Comparison of ENCODE assay signal across 26 cellular contexts in genomic region chr1:64527191-64527590, GRCh38. TPM values are rescaled to one million over a fixed set of nuclear protein-coding genes. Genes with fewer than 3 reads are reported as not detected.
A peak's percentile ranks its signal among the peaks of the same experiment; 100 is the strongest.
DNase-seq lines count a peak whose midpoint lies in the region; ATAC-seq and TF ChIP-seq lines count a peak whose summit lies in the region.
"Had no signal": no experiment of that assay in that cellular context is flagged by ENCODE, and none has a peak within 500 bp of the region (broad histone marks: within the 10 kb centered on the region; RNA-seq: fewer than 3 reads in every experiment).

No MANE protein-coding gene starts in this region.

- H3K4me3 Mint-ChIP-seq in CD8-positive, alpha-beta T cell, result peak overlapping the region; percentile 36
- H3K4me3 Mint-ChIP-seq in brain (peak overlapping the region in 1 of 5 experiments; percentile 33), nephron progenitor cell (peak overlapping the region; percentile 1)
- H3K4me3 Mint-ChIP-seq: CD14-positive monocyte had no signal

- intact Hi-C loops in CD8-positive, alpha-beta T cell (cut with DNase I, micrococcal nuclease), result no loop called here

- peaks cover 6% of the 10 kb centered on the region for H3K4me1 ChIP-seq in CD8-positive, alpha-beta T cell (ENCODE audit: insufficient read depth, low read length)
- no peaks in the 10 kb centered on the region for H3K4me1 ChIP-seq in SJCRH30

- peak; percentile 64 for ATAC-seq in CD8-positive, alpha-beta T cell
- ATAC-seq in GM19455 (IDR thresholded peaks at IDR 0.05; ENCODE audit: unreplicated experiment), result no peak
- no peak for ATAC-seq in HG03135 (IDR thresholded peaks at IDR 0.05; ENCODE audit: unreplicated experiment)
- no peak for ATAC-seq in HG03442 (IDR thresholded peaks at IDR 0.05; ENCODE audit: unreplicated experiment)
- ATAC-seq: HCT116, heart right ventricle, SK-N-SH treated with all-trans-retinoic acid at 6 μM for 48 hours had no signal

- CTCF ChIA-PET in CD8-positive, alpha-beta T cell (lab: Charles Lee), result no interaction called here

- no peak overlapping the region for H3K27ac ChIP-seq in CD8-positive, alpha-beta T cell (ENCODE audit: low read depth, low read length)
- H3K27ac ChIP-seq in SJCRH30, result no peak overlapping the region
- H3K27ac ChIP-seq: epithelial cell of prostate, KMS-11, left lung, RWPE1 had no signal

- peaks cover 3% of the 10 kb centered on the region for H3K27me3 Mint-ChIP-seq in CD8-positive, alpha-beta T cell (ENCODE audit: low read depth)
- H3K27me3 Mint-ChIP-seq in brain (no peaks in the 10 kb centered on the region), nephron progenitor cell (ENCODE audit: low read depth, poor library complexity) (no peaks in the 10 kb centered on the region)

- POLR2A ChIA-PET in CD8-positive, alpha-beta T cell (lab: Charles Lee), result interaction anchor here (0.8 kb wide), 1 partner anchor 13 kb away, joined by 3 read pairs; no protein-coding TSS in a partner anchor

- no peak overlapping the region for H3K4me3 ChIP-seq in CD8-positive, alpha-beta T cell (ENCODE audit: low read depth, low read length)
- H3K4me3 ChIP-seq in SJCRH30, result no peak overlapping the region
- H3K4me3 ChIP-seq: heart right ventricle, left lung had no signal

- H3K36me3 ChIP-seq in CD8-positive, alpha-beta T cell (ENCODE audit: insufficient read depth, low read length), result no peaks in the 10 kb centered on the region
- no peaks in the 10 kb centered on the region for H3K36me3 ChIP-seq in SJCRH30
- H3K36me3 ChIP-seq: heart right ventricle, left lung had no signal

- peaks cover 11% of the 10 kb centered on the region for H3K4me1 Mint-ChIP-seq in CD8-positive, alpha-beta T cell (ENCODE audit: low read depth)
- H3K4me1 Mint-ChIP-seq in brain, result peaks cover 93% of the 10 kb centered on the region
- H3K4me1 Mint-ChIP-seq in nephron progenitor cell, result peaks cover 76% of the 10 kb centered on the region

- no peaks in the 10 kb centered on the region for H3K27me3 ChIP-seq in CD8-positive, alpha-beta T cell (ENCODE audit: insufficient read depth, low read length)
- H3K27me3 ChIP-seq in SJCRH30, result no peaks in the 10 kb centered on the region
- H3K27me3 ChIP-seq: heart right ventricle, left lung had no signal

- no peaks in the 10 kb centered on the region for H3K9me3 ChIP-seq in CD8-positive, alpha-beta T cell (ENCODE audit: low read length)
- no peaks in the 10 kb centered on the region for H3K9me3 ChIP-seq in SJCRH30 (replicated peaks)
- H3K9me3 ChIP-seq: heart right ventricle, left lung had no signal

- peak overlapping the region; percentile 4 for H3K27ac Mint-ChIP-seq in CD8-positive, alpha-beta T cell
- H3K27ac Mint-ChIP-seq in brain (peak overlapping the region in 3 of 5 experiments; percentile 6 to 65 (median 48)), nephron progenitor cell (peak overlapping the region; percentile 88)

- H3K36me3 Mint-ChIP-seq in CD8-positive, alpha-beta T cell, result no peaks in the 10 kb centered on the region
- H3K36me3 Mint-ChIP-seq in brain, result no peaks in the 10 kb centered on the region
- H3K36me3 Mint-ChIP-seq in nephron progenitor cell (ENCODE audit: low read depth), result peaks cover 19% of the 10 kb centered on the region
- H3K36me3 Mint-ChIP-seq: CD14-positive monocyte had no signal

- no peak for TF ChIP-seq CTCF in CD8-positive, alpha-beta T cell (IDR thresholded peaks at IDR 0.05)
- no peak for TF ChIP-seq CTCF in brain (conservative IDR thresholded peaks at IDR 0.05)
- no peak for TF ChIP-seq CTCF in nephron progenitor cell (IDR thresholded peaks at IDR 0.05)

- no peaks in the 10 kb centered on the region for H3K9me3 Mint-ChIP-seq in CD8-positive, alpha-beta T cell
- H3K9me3 Mint-ChIP-seq in brain (no peaks in the 10 kb centered on the region), nephron progenitor cell (no peaks in the 10 kb centered on the region)
- H3K9me3 Mint-ChIP-seq: CD14-positive monocyte had no signal

- no peak for DNase-seq in CD8-positive, alpha-beta T cell
- DNase-seq in NOMO-1 treated with DMSO at 0.1 percent for 48 hours (lab: John Stamatoyannopoulos, UW; ENCODE audit: unreplicated experiment), result peak; percentile 53
- no peak for DNase-seq in nephron progenitor cell
- no peak for DNase-seq in SJCRH30
- DNase-seq: activated CD4-positive, CD25-positive, alpha-beta regulatory T cell treated with anti-CD3 and anti-CD28 coated beads, Interleukin-2, amount 50 U/mL, for 72 hours; activated effector memory CD4-positive, alpha-beta T cell treated with Interleukin-2 at 50 U/mL for 16 hours; foreskin fibroblast; GDM1; heart right ventricle; left lung; midbrain; MV-4-11; NCI-H1694; NCI-H2171; NCI-H524 treated with DMSO at 0.1 percent for 48 hours; T1000 had no signal

RNA-seq across cellular contexts. Expression of gene CACHD1, which starts 57.3 kb away (rescaled TPM):
- total RNA-seq in CD8-positive, alpha-beta T cell, result 1 to 10 TPM; 3.4 TPM
- 6.4 TPM for polyA plus RNA-seq in brain (ENCODE audit: insufficient read depth, low read depth, low replicate concordance)
- total RNA-seq in SJCRH30 (2014; rRNA removed; shearing (Covaris generic)), result 10.6 and 12.1 TPM in 2 replicates
- polyA plus RNA-seq: CD14-positive monocyte had no signal

Comparison
In these comparisons a context has a peak if more than half of its experiments do, and no peak if none do; other contexts are left out.
1. H3K27ac Mint-ChIP-seq: peak in every context shown above with its lines; median percentile 88 in nephron progenitor cell; 48 in brain; 4 in CD8-positive, alpha-beta T cell.